ENCODE assay signal across 1 cellular context in the genomic region with DNA sequence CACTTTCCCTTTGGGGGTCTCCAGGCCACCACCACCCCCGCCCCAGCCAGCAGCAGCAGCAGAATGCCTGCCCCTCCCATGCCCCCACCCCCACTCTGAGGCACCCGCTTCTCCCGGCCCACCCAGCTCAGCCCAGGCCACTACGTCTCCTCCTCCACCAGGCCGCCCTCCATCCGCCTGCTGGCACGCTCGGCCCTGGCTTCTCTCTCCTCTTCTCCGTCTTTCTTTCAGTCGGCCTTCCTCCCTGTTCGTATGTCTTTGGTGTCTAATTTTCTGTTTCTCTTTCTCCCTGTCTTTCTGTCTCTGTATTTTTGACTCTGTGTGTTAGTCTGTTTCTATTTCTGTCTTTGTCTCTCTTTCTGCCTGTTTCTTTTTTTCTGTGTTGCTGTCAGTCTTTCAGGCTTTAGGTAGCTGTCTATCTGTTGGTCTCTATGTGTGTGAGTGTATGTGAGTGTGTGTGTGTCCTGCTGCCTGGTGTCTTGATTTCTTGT.
TF ChIP-seq lines count a peak whose summit lies in the region.

A gene (minus strand): TSS at position 459 of the 491 bp plus-strand sequence. CDS start 379 bp downstream, at position 80.

TF ChIP-seq in HepG2, 621 proteins besides CTCF, POLR2A, EP300 and RAD21 (continued from another document):
- TF ChIP-seq, protein P1, sequence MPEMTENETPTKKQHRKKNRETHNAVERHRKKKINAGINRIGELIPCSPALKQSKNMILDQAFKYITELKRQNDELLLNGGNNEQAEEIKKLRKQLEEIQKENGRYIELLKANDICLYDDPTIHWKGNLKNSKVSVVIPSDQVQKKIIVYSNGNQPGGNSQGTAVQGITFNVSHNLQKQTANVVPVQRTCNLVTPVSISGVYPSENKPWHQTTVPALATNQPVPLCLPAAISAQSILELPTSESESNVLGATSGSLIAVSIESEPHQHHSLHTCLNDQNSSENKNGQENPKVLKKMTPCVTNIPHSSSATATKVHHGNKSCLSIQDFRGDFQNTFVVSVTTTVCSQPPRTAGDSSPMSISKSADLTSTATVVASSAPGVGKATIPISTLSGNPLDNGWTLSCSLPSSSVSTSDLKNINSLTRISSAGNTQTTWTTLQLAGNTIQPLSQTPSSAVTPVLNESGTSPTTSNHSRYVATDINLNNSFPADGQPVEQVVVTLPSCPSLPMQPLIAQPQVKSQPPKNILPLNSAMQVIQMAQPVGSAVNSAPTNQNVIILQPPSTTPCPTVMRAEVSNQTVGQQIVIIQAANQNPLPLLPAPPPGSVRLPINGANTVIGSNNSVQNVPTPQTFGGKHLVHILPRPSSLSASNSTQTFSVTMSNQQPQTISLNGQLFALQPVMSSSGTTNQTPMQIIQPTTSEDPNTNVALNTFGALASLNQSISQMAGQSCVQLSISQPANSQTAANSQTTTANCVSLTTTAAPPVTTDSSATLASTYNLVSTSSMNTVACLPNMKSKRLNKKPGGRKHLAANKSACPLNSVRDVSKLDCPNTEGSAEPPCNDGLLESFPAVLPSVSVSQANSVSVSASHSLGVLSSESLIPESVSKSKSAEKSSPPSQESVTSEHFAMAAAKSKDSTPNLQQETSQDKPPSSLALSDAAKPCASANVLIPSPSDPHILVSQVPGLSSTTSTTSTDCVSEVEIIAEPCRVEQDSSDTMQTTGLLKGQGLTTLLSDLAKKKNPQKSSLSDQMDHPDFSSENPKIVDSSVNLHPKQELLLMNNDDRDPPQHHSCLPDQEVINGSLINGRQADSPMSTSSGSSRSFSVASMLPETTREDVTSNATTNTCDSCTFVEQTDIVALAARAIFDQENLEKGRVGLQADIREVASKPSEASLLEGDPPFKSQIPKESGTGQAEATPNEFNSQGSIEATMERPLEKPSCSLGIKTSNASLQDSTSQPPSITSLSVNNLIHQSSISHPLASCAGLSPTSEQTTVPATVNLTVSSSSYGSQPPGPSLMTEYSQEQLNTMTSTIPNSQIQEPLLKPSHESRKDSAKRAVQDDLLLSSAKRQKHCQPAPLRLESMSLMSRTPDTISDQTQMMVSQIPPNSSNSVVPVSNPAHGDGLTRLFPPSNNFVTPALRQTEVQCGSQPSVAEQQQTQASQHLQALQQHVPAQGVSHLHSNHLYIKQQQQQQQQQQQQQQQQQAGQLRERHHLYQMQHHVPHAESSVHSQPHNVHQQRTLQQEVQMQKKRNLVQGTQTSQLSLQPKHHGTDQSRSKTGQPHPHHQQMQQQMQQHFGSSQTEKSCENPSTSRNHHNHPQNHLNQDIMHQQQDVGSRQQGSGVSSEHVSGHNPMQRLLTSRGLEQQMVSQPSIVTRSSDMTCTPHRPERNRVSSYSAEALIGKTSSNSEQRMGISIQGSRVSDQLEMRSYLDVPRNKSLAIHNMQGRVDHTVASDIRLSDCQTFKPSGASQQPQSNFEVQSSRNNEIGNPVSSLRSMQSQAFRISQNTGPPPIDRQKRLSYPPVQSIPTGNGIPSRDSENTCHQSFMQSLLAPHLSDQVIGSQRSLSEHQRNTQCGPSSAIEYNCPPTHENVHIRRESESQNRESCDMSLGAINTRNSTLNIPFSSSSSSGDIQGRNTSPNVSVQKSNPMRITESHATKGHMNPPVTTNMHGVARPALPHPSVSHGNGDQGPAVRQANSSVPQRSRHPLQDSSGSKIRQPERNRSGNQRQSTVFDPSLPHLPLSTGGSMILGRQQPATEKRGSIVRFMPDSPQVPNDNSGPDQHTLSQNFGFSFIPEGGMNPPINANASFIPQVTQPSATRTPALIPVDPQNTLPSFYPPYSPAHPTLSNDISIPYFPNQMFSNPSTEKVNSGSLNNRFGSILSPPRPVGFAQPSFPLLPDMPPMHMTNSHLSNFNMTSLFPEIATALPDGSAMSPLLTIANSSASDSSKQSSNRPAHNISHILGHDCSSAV (CRISPR knock-in tag; IDR thresholded peaks at IDR 0.05; ENCODE audit: borderline replicate concordance) = no peak
- no peak for TF ChIP-seq KAT8 (CRISPR knock-in tag; IDR thresholded peaks at IDR 0.05)
- TF ChIP-seq ZNF550 (CRISPR knock-in tag; IDR thresholded peaks at IDR 0.05; ENCODE audit: borderline replicate concordance) = no peak
